In the genomic region with DNA sequence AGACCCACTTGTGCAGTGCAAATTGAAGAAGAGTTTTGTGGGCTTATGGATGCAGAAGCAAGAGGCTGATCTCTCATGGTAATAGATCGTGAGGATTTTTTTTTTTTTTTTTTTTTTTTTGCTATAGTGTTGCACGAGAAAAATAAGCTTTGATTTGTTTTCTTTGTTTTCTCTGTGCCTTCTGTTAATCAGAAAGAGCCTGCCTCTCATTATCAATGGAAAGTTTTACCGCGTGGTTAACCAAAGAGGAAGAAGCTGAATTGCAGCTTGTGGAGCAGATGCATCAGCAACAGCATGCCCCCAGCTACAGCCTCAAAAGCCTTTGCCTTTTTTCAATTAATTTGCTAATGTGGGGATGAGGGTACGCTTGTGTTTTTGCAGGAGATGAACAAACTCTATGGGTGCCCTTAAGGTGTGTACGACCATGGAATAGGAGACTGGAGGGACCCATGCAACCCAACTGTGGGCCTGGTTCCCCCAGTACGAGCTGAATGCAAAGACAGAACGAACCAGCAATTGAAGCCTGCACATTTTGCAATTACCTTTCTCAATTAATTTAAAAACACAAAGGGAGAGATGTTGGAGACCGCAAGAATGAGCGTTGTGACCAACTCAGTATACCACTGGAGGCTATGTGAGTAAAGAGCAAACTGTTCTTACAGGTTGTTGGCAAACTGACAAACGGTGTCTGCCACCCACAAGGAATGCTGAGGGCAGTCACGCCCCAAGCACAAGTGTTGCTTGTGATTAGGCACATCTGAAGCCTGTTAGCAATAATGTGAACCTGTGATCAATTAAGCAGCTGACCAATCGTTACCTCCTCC, we compare ENCODE assay signal across 9 cellular contexts. TPM values are rescaled to one million over a fixed set of nuclear protein-coding genes. Genes with fewer than 3 reads are reported as not detected.
A peak's percentile ranks its signal among the peaks of the same experiment; 100 is the strongest.
DNase-seq lines count a peak whose midpoint lies in the region; ATAC-seq and TF ChIP-seq lines count a peak whose summit lies in the region.
"Had no signal": no experiment of that assay in that cellular context is flagged by ENCODE, and none has a peak within 500 bp of the region (broad histone marks: within the 10 kb centered on the region; RNA-seq: fewer than 3 reads in every experiment).

No MANE protein-coding gene starts in this region.

- peaks cover 8% of the 10 kb centered on the region for H3K36me3 Mint-ChIP-seq in WTC11

- H3K36me3 ChIP-seq in mucosa of descending colon (ENCODE audit: low read depth) = no peaks in the 10 kb centered on the region

- H3K9me3 ChIP-seq in mucosa of descending colon = no peaks in the 10 kb centered on the region

- H3K9me3 Mint-ChIP-seq in WTC11 = peaks cover 15% of the 10 kb centered on the region

- H3K4me1 ChIP-seq in mucosa of descending colon (ENCODE audit: low read depth) = no peaks in the 10 kb centered on the region

- H3K4me1 Mint-ChIP-seq in WTC11 = peaks cover 10% of the 10 kb centered on the region

- H3K27me3 Mint-ChIP-seq in WTC11 (ENCODE audit: low read depth) = no peaks in the 10 kb centered on the region

- H3K4me3 Mint-ChIP-seq in WTC11 = no peak overlapping the region

- CTCF ChIA-PET in WTC11 (lab: Charles Lee) = interaction anchor here (0.7 to 1.1 kb wide), 2 partner anchors 8 to 147 kb away, joined by 4 to 7 read pairs; no protein-coding TSS in a partner anchor

- H3K4me3 ChIP-seq in mucosa of descending colon = no peak overlapping the region
- H3K4me3 ChIP-seq: skin epidermis had no signal

- TF ChIP-seq CTCF in mucosa of descending colon (IDR thresholded peaks at IDR 0.05) = no peak
- TF ChIP-seq CTCF in WTC11 (IDR thresholded peaks at IDR 0.05) = no peak

- peak; percentile 66 for DNase-seq in SIG-M5 (lab: John Stamatoyannopoulos, UW)
- DNase-seq in mucosa of descending colon = peak in 1 of 3 donors; percentile 34
- no peak for DNase-seq in WTC11 (ENCODE audit: low spot score)
- no peak for DNase-seq in GOT3 (lab: John Stamatoyannopoulos, UW)
- DNase-seq in GM03348 (ENCODE audit: low spot score) = no peak

- ATAC-seq in GM18861 (IDR thresholded peaks at IDR 0.05; ENCODE audit: unreplicated experiment) (peak; percentile 65), HG02763 (IDR thresholded peaks at IDR 0.05; ENCODE audit: unreplicated experiment) (peak; percentile 60), mucosa of descending colon (peak; percentile 68), WTC11 (no peak; the same call in 1 of the 2 replicates), HG02970 (IDR thresholded peaks at IDR 0.05; ENCODE audit: low FRiP score, unreplicated experiment) (no peak)

- H3K27ac Mint-ChIP-seq in WTC11 = no peak overlapping the region

- POLR2A ChIA-PET in WTC11 (lab: Charles Lee) = interaction anchor here (0.7 kb wide), 1 partner anchor 524 kb away, joined by 6 read pairs; no protein-coding TSS in a partner anchor

- intact Hi-C loops in mucosa of descending colon (cut with DNase I, micrococcal nuclease) = no loop called here

TF ChIP-seq in WTC11, 78 proteins besides CTCF, POLR2A, EP300 and RAD21:
- TF ChIP-seq CREM (CRISPR knock-in tag; IDR thresholded peaks at IDR 0.05) (no peak), ZNF232 (CRISPR knock-in tag; IDR thresholded peaks at IDR 0.05) (no peak), ZNF423 (CRISPR knock-in tag; IDR thresholded peaks at IDR 0.05) (no peak), NR3C1 (CRISPR knock-in tag; conservative IDR thresholded peaks at IDR 0.05; ENCODE audit: low read depth) (no peak), EMX1 (CRISPR knock-in tag; IDR thresholded peaks at IDR 0.05) (no peak), ZNF396 (CRISPR knock-in tag; IDR thresholded peaks at IDR 0.05; ENCODE audit: borderline replicate concordance) (no peak), GRHL2 (CRISPR knock-in tag; IDR thresholded peaks at IDR 0.05; ENCODE audit: insufficient replicate concordance, severe bottlenecking) (no peak), ZNF138 (CRISPR knock-in tag; conservative IDR thresholded peaks at IDR 0.05) (no peak), NFE2L1 (CRISPR knock-in tag; IDR thresholded peaks at IDR 0.05) (no peak), KAT7 (CRISPR knock-in tag; IDR thresholded peaks at IDR 0.05; ENCODE audit: borderline replicate concordance) (no peak)
- TF ChIP-seq, protein P1, sequence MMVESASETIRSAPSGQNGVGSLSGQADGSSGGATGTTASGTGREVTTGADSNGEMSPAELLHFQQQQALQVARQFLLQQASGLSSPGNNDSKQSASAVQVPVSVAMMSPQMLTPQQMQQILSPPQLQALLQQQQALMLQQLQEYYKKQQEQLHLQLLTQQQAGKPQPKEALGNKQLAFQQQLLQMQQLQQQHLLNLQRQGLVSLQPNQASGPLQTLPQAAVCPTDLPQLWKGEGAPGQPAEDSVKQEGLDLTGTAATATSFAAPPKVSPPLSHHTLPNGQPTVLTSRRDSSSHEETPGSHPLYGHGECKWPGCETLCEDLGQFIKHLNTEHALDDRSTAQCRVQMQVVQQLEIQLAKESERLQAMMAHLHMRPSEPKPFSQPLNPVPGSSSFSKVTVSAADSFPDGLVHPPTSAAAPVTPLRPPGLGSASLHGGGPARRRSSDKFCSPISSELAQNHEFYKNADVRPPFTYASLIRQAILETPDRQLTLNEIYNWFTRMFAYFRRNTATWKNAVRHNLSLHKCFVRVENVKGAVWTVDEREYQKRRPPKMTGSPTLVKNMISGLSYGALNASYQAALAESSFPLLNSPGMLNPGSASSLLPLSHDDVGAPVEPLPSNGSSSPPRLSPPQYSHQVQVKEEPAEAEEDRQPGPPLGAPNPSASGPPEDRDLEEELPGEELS (CRISPR knock-in tag; IDR thresholded peaks at IDR 0.05) = no peak
- TF ChIP-seq, protein P2, sequence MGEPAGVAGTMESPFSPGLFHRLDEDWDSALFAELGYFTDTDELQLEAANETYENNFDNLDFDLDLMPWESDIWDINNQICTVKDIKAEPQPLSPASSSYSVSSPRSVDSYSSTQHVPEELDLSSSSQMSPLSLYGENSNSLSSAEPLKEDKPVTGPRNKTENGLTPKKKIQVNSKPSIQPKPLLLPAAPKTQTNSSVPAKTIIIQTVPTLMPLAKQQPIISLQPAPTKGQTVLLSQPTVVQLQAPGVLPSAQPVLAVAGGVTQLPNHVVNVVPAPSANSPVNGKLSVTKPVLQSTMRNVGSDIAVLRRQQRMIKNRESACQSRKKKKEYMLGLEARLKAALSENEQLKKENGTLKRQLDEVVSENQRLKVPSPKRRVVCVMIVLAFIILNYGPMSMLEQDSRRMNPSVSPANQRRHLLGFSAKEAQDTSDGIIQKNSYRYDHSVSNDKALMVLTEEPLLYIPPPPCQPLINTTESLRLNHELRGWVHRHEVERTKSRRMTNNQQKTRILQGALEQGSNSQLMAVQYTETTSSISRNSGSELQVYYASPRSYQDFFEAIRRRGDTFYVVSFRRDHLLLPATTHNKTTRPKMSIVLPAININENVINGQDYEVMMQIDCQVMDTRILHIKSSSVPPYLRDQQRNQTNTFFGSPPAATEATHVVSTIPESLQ (CRISPR knock-in tag; IDR thresholded peaks at IDR 0.05) = no peak
- TF ChIP-seq, protein P3, sequence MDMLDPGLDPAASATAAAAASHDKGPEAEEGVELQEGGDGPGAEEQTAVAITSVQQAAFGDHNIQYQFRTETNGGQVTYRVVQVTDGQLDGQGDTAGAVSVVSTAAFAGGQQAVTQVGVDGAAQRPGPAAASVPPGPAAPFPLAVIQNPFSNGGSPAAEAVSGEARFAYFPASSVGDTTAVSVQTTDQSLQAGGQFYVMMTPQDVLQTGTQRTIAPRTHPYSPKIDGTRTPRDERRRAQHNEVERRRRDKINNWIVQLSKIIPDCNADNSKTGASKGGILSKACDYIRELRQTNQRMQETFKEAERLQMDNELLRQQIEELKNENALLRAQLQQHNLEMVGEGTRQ (CRISPR knock-in tag; IDR thresholded peaks at IDR 0.05) = no peak
- TF ChIP-seq, protein P4, sequence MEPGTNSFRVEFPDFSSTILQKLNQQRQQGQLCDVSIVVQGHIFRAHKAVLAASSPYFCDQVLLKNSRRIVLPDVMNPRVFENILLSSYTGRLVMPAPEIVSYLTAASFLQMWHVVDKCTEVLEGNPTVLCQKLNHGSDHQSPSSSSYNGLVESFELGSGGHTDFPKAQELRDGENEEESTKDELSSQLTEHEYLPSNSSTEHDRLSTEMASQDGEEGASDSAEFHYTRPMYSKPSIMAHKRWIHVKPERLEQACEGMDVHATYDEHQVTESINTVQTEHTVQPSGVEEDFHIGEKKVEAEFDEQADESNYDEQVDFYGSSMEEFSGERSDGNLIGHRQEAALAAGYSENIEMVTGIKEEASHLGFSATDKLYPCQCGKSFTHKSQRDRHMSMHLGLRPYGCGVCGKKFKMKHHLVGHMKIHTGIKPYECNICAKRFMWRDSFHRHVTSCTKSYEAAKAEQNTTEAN (CRISPR knock-in tag; IDR thresholded peaks at IDR 0.05) = no peak

RNA-seq across cellular contexts. Expression of a gene that starts 58.6 kb away (rescaled TPM):
- total RNA-seq in mucosa of descending colon (10 to 100 TPM; 47.8 to 51.3 (median 50.9) TPM), WTC11 (2021) (44.3 to 63.2 TPM (median 47.4 TPM) in 3 replicates)

Comparison
In these comparisons a context has a peak if more than half of its experiments do, and no peak if none do; other contexts are left out.
1. ATAC-seq: peak in GM18861 (single experiment), HG02763 (single experiment) and mucosa of descending colon (single experiment); none in WTC11 (single experiment) and HG02970 (single experiment).